ENCODE assay signal across 10 cellular contexts in the genomic region with DNA sequence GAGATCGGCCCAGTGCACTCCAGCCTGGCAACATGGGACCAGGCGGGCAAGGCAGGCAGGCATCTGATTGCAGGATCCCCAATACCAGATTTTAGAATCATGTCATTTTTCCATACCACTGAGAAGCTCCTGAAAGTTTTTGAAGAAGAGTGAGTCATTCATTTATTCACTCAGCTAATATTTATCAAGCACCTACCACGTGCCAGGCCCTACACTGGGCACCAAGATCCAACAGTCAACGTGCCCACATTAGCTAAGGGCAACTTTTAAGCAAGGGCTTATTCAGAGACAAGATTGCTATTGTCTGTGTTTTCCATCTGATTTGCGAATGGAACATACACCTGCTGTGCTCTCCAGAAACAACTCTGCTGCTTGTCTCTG.
DNase-seq lines count a peak whose midpoint lies in the region.
"Had no signal": no experiment of that assay in that cellular context is flagged by ENCODE, and none has a peak within 500 bp of the region (broad histone marks: within the 10 kb centered on the region; RNA-seq: fewer than 3 reads in every experiment).

No MANE protein-coding gene starts in this region.

- H3K27me3 Mint-ChIP-seq in activated T-cell treated with anti-CD3 and anti-CD28 coated beads, Interleukin-2, amount 50 U/mL, for 24 hours, result no peaks in the 10 kb centered on the region
- H3K27me3 Mint-ChIP-seq in activated CD4-positive, alpha-beta memory T cell treated with anti-CD3 and anti-CD28 coated beads, Interleukin-2, amount 10 ng/mL, durations not matched to agents 7 days and 5 days, result peaks cover 21% of the 10 kb centered on the region

- H3K9me3 Mint-ChIP-seq in activated T-cell treated with anti-CD3 and anti-CD28 coated beads, Interleukin-2, amount 50 U/mL, for 24 hours, result peaks cover 4% of the 10 kb centered on the region
- no peaks in the 10 kb centered on the region for H3K9me3 Mint-ChIP-seq in activated CD4-positive, alpha-beta memory T cell treated with anti-CD3 and anti-CD28 coated beads, Interleukin-2, amount 10 ng/mL, durations not matched to agents 7 days and 5 days
- H3K9me3 Mint-ChIP-seq: endodermal cell had no signal

- H3K9me3 ChIP-seq in stomach smooth muscle (ENCODE audit: control insufficient read depth in 2 of 2, low read length in 2 of 2), result no peaks in the 10 kb centered on the region

- peak overlapping the region; percentile 99 for H3K27ac Mint-ChIP-seq in activated T-cell treated with anti-CD3 and anti-CD28 coated beads, Interleukin-2, amount 50 U/mL, for 24 hours
- H3K27ac Mint-ChIP-seq in activated CD4-positive, alpha-beta memory T cell treated with anti-CD3 and anti-CD28 coated beads, Interleukin-2, amount 10 ng/mL, durations not matched to agents 7 days and 5 days, result peak overlapping the region; percentile 60
- H3K27ac Mint-ChIP-seq: endodermal cell had no signal

- peak overlapping the region; percentile 67 for H3K4me3 Mint-ChIP-seq in activated T-cell treated with anti-CD3 and anti-CD28 coated beads, Interleukin-2, amount 50 U/mL, for 24 hours
- H3K4me3 Mint-ChIP-seq in activated CD4-positive, alpha-beta memory T cell treated with anti-CD3 and anti-CD28 coated beads, Interleukin-2, amount 10 ng/mL, durations not matched to agents 7 days and 5 days, result peak overlapping the region; percentile 41
- H3K4me3 Mint-ChIP-seq: endodermal cell had no signal

- peak overlapping the region in 1 of 2 donors; percentile 56 for H3K9ac ChIP-seq in stomach smooth muscle (ENCODE audit: low read length in 2 of 2)

- POLR2A ChIA-PET in activated CD4-positive, alpha-beta memory T cell treated with anti-CD3 and anti-CD28 coated beads, Interleukin-2, amount 10 ng/mL, durations not matched to agents 7 days and 5 days (lab: Charles Lee), result interaction anchor here (0.7 to 4.7 kb wide), 24 partner anchors 9 to 738 kb away, joined by 3 to 57 read pairs (median 5); a partner anchor contains a TSS

- DNase-seq in activated T-cell treated with anti-CD3 and anti-CD28 coated beads, Interleukin-2, amount 50 U/mL, for 24 hours, result no peak
- no peak for DNase-seq in activated T-cell treated with anti-CD3 and anti-CD28 coated beads for 4 hours
- no peak for DNase-seq in activated CD4-positive, alpha-beta memory T cell treated with anti-CD3 and anti-CD28 coated beads, Interleukin-2, amount 10 ng/mL, durations not matched to agents 7 days and 5 days
- no peak for DNase-seq in occipital lobe (lab: John Stamatoyannopoulos, UW)
- DNase-seq in NCI-H446 treated with DMSO at 0.1 percent for 48 hours (lab: John Stamatoyannopoulos, UW), result no peak
- DNase-seq in A172 (ENCODE audit: low spot score), result no peak
- DNase-seq: MV-4-11 had no signal

- no peaks in the 10 kb centered on the region for H3K36me3 ChIP-seq in stomach smooth muscle (ENCODE audit: control insufficient read depth in 2 of 2, insufficient read depth in 2 of 2, low read length in 2 of 2)

- H3K4me3 ChIP-seq in stomach smooth muscle (ENCODE audit: low read length in 2 of 2), result peak overlapping the region; percentile 31 to 68

- peaks cover 71% of the 10 kb centered on the region for H3K4me1 Mint-ChIP-seq in activated T-cell treated with anti-CD3 and anti-CD28 coated beads, Interleukin-2, amount 50 U/mL, for 24 hours (ENCODE audit: low read depth)
- H3K4me1 Mint-ChIP-seq in activated CD4-positive, alpha-beta memory T cell treated with anti-CD3 and anti-CD28 coated beads, Interleukin-2, amount 10 ng/mL, durations not matched to agents 7 days and 5 days, result peaks cover 67% of the 10 kb centered on the region

- CTCF ChIA-PET in activated CD4-positive, alpha-beta memory T cell treated with anti-CD3 and anti-CD28 coated beads, Interleukin-2, amount 10 ng/mL, durations not matched to agents 7 days and 5 days (lab: Charles Lee), result interaction anchor here (0.7 to 9.0 kb wide), 25 partner anchors 15 to 466 kb away, joined by 3 to 243 read pairs (median 4); a partner anchor contains a TSS

- H3K27me3 ChIP-seq in layer of hippocampus (ENCODE audit: control insufficient read depth, insufficient read depth, low read length) (no peaks in the 10 kb centered on the region), stomach smooth muscle (ENCODE audit: control insufficient read depth in 1 of 2, insufficient read depth in 2 of 2, low read length in 2 of 2) (no peaks in the 10 kb centered on the region)

- H3K4me1 ChIP-seq in stomach smooth muscle (ENCODE audit: control insufficient read depth, insufficient read depth, low read length), result peaks cover 11% of the 10 kb centered on the region

- no peaks in the 10 kb centered on the region for H3K36me3 Mint-ChIP-seq in activated T-cell treated with anti-CD3 and anti-CD28 coated beads, Interleukin-2, amount 50 U/mL, for 24 hours (ENCODE audit: low read depth)
- no peaks in the 10 kb centered on the region for H3K36me3 Mint-ChIP-seq in activated CD4-positive, alpha-beta memory T cell treated with anti-CD3 and anti-CD28 coated beads, Interleukin-2, amount 10 ng/mL, durations not matched to agents 7 days and 5 days (ENCODE audit: low read depth)

- H3K27ac ChIP-seq in layer of hippocampus (ENCODE audit: low read depth, low read length) (peak overlapping the region; percentile 76), stomach smooth muscle (ENCODE audit: low read length) (peak overlapping the region; percentile 80)
